In the genomic region with DNA sequence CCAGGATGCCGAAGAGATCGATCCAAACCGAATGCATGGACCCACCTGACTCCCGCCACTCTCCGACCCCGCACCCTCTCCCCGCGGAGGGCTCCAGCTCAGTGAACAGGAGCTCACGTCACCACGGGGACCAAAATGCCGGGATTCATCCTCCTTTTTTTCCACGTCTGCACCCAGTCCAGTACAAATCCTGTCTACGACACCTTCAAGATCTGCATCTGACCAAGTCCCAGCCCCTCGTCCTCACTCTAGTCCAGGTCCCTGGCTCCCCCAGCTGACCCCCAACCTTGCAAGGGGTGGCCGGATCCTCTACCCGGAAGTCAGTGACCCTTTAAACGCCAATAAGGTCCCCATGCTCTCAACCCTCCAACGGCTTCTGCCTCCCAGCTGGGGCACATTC, we compare ENCODE assay signal across 24 cellular contexts.
"Had no signal": no experiment of that assay in that cellular context is flagged by ENCODE, and none has a peak within 500 bp of the region (broad histone marks: within the 10 kb centered on the region; RNA-seq: fewer than 3 reads in every experiment).

No MANE protein-coding gene starts in this region.

- H3K36me3 Mint-ChIP-seq: activated CD8-positive, alpha-beta memory T cell treated with anti-CD3 and anti-CD28 coated beads, Interleukin-2, amount 10 ng/mL, durations not matched to agents 7 days and 5 days; activated naive CD8-positive, alpha-beta T cell had no signal

- H3K4me3 ChIP-seq: MG63, SJSA1 had no signal

- H3K27ac Mint-ChIP-seq: activated CD4-positive, alpha-beta T cell treated with anti-CD3 and anti-CD28 coated beads, Interleukin-2, amount 10 ng/mL, durations not matched to agents 24 days and 14 days; activated CD8-positive, alpha-beta memory T cell treated with anti-CD3 and anti-CD28 coated beads, Interleukin-2, amount 10 ng/mL, durations not matched to agents 7 days and 5 days; activated naive CD4-positive, alpha-beta T cell treated with anti-CD3 and anti-CD28 coated beads for 36 hours; activated naive CD8-positive, alpha-beta T cell; activated T-cell treated with anti-CD3 and anti-CD28 coated beads, Interleukin-2, amount 50 U/mL, for 24 hours; activated T-helper 1 cell treated with anti-CD3 and anti-CD28 coated beads, Interleukin-12 subunit alpha, Interleukin-12 subunit beta, Interleukin-2, Interleukin-4 antibody, amounts not matched to agents 30 ng/mL and 10 ng/mL and 1 ng/mL, durations not matched to agents 14 hours and 24 hours and 36 hours; T-helper 1 cell treated with Interleukin-12 subunit alpha and Interleukin-12 subunit beta and Interleukin-4 antibody, amounts not matched to agents 30 μg/mL and 1 μg/mL, for 36 hours had no signal

- ATAC-seq: activated CD8-positive, alpha-beta memory T cell treated with anti-CD3 and anti-CD28 coated beads, Interleukin-2, amount 10 ng/mL, durations not matched to agents 7 days and 5 days; SK-N-SH treated with all-trans-retinoic acid at 6 μM for 48 hours had no signal

- H3K27ac ChIP-seq: SJSA1 had no signal

- H3K36me3 ChIP-seq: MG63, SJSA1 had no signal

- H3K9me3 Mint-ChIP-seq: activated CD4-positive, alpha-beta T cell treated with anti-CD3 and anti-CD28 coated beads, Interleukin-2, amount 10 ng/mL, durations not matched to agents 24 days and 14 days; activated naive CD4-positive, alpha-beta T cell treated with anti-CD3 and anti-CD28 coated beads for 36 hours; activated T-cell treated with anti-CD3 and anti-CD28 coated beads, Interleukin-2, amount 50 U/mL, for 24 hours; activated T-helper 1 cell treated with anti-CD3 and anti-CD28 coated beads, Interleukin-12 subunit alpha, Interleukin-12 subunit beta, Interleukin-2, Interleukin-4 antibody, amounts not matched to agents 30 ng/mL and 10 ng/mL and 1 ng/mL, durations not matched to agents 14 hours and 24 hours and 36 hours; T-helper 1 cell treated with Interleukin-12 subunit alpha and Interleukin-12 subunit beta and Interleukin-4 antibody, amounts not matched to agents 30 μg/mL and 1 μg/mL, for 36 hours had no signal

- FAIRE-seq: RCC 7860 had no signal

- DNase-seq: activated CD4-positive, alpha-beta T cell treated with anti-CD3 and anti-CD28 coated beads, Interleukin-2, amount 10 ng/mL, durations not matched to agents 24 days and 14 days; activated CD4-positive, alpha-beta T cell treated with anti-CD3 and anti-CD28 coated beads, Interleukin-2, amount 50 U/mL, for 48 hours; activated CD4-positive, CD25-positive, alpha-beta regulatory T cell treated with anti-CD3 and anti-CD28 coated beads, Interleukin-2, amount 50 U/mL, for 72 hours; activated CD8-positive, alpha-beta memory T cell treated with anti-CD3 and anti-CD28 coated beads, Interleukin-2, amount 10 ng/mL, durations not matched to agents 7 days and 5 days; activated gamma-delta T cell; activated naive CD4-positive, alpha-beta T cell treated with anti-CD3 and anti-CD28 coated beads for 36 hours; activated T-cell treated with anti-CD3 and anti-CD28 coated beads, Interleukin-2, amount 50 U/mL, for 24 hours; anterior cingulate cortex; MG63; MV-4-11; NCI-H1092 treated with DMSO at 0.1 percent for 48 hours; NCI-H1436; NCI-H1694 treated with DMSO at 0.1 percent for 48 hours; NCI-H2081; NCI-H510A treated with DMSO at 0.1 percent for 48 hours; NCI-H69; NK-92 treated with Interleukin-12 subunit alpha and Interleukin-12 subunit beta, amount 100 ng/mL, for 24 hours; SHP77 had no signal

- H3K9me3 ChIP-seq: MG63, SJSA1 had no signal

- H3K27me3 ChIP-seq: MG63, SJSA1 had no signal

- H3K4me1 Mint-ChIP-seq: activated CD4-positive, alpha-beta T cell treated with anti-CD3 and anti-CD28 coated beads, Interleukin-2, amount 10 ng/mL, durations not matched to agents 24 days and 14 days; activated CD8-positive, alpha-beta memory T cell treated with anti-CD3 and anti-CD28 coated beads, Interleukin-2, amount 10 ng/mL, durations not matched to agents 7 days and 5 days had no signal

- H3K4me3 Mint-ChIP-seq: activated CD4-positive, alpha-beta T cell treated with anti-CD3 and anti-CD28 coated beads, Interleukin-2, amount 10 ng/mL, durations not matched to agents 24 days and 14 days; activated CD8-positive, alpha-beta memory T cell treated with anti-CD3 and anti-CD28 coated beads, Interleukin-2, amount 10 ng/mL, durations not matched to agents 7 days and 5 days; activated naive CD4-positive, alpha-beta T cell treated with anti-CD3 and anti-CD28 coated beads for 36 hours; activated naive CD8-positive, alpha-beta T cell; activated T-cell treated with anti-CD3 and anti-CD28 coated beads, Interleukin-2, amount 50 U/mL, for 24 hours; activated T-helper 1 cell treated with anti-CD3 and anti-CD28 coated beads, Interleukin-12 subunit alpha, Interleukin-12 subunit beta, Interleukin-2, Interleukin-4 antibody, amounts not matched to agents 30 ng/mL and 10 ng/mL and 1 ng/mL, durations not matched to agents 14 hours and 24 hours and 36 hours; T-helper 1 cell treated with Interleukin-12 subunit alpha and Interleukin-12 subunit beta and Interleukin-4 antibody, amounts not matched to agents 30 μg/mL and 1 μg/mL, for 36 hours had no signal
